Comparison of ENCODE assay signal across 8 cellular contexts in the genomic region with DNA sequence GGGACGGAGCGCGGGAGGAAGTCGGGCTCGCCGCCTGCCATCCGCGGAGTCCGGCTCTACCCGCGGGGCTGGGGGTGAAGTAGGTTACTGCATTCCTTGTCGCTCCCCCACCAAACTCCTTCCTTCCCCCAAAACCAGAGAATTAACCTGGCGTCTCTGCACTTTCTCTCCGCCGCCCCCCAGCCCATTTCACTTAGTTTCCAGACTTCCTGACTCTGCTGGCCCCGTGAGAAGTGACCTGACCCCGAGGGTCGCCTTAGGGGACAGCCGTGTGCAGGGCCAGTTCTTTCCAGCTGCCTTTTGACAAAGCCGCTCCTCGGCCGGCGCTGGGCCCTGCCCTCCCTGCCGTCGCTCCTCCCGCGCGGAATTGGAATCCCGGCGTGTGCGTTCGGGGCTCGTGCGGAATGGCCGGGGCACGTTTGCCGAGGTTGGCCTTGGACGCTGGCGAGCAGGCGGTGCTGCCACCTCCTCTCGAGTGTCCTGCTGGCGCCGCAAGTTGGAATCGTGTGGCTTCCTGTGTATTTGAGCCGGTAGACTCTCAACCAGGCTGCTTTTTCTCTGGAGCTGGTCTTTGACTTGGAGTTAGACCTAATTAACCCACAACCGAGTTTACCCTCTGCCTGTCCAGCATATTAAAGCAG. TPM values are rescaled to one million over a fixed set of nuclear protein-coding genes. Genes with fewer than 3 reads are reported as not detected.
DNase-seq lines count a peak whose midpoint lies in the region; ATAC-seq, FAIRE-seq and TF ChIP-seq lines count a peak whose summit lies in the region.

No MANE protein-coding gene starts in this region.

- TF ChIP-seq CTCF in fibroblast of mammary gland (conservative IDR thresholded peaks at IDR 0.05; ENCODE audit: control insufficient read depth, insufficient read depth, low read depth, low read length): no peak
- TF ChIP-seq CTCF in uterus (IDR thresholded peaks at IDR 0.05): no peak

- no peaks in the 10 kb centered on the region for H3K9me3 Mint-ChIP-seq in naive thymus-derived CD4-positive, alpha-beta T cell

- H3K27ac Mint-ChIP-seq in naive thymus-derived CD4-positive, alpha-beta T cell: peak overlapping the region in 7 of 9 donors; percentile 28 to 84 (median 39)

- TF ChIP-seq POLR2A in H54 (IDR thresholded peaks at IDR 0.05; ENCODE audit: low read depth, low read length) (0 out of 2 replicates have a peak, but pooled peaks have one; percentile 22), uterus (IDR thresholded peaks at IDR 0.05) (no peak)

- DNase-seq in NCI-H1694 treated with DMSO at 0.1 percent for 48 hours (lab: John Stamatoyannopoulos, UW) (peak; percentile 69), NCI-H1694 (lab: John Stamatoyannopoulos, UW) (no peak), H54 (ENCODE audit: insufficient read length, low spot score) (peak; percentile 12), NCI-H2029 (lab: John Stamatoyannopoulos, UW) (peak; percentile 87), fibroblast of mammary gland (ENCODE audit: low read depth) (peak; percentile 38), uterus (peak; percentile 26 to 41)
- peak; percentile 66 for DNase-seq in activated CD8-positive, alpha-beta memory T cell treated with anti-CD3 and anti-CD28 coated beads, Interleukin-2, amount 50 U/mL, for 48 hours
- DNase-seq in naive thymus-derived CD4-positive, alpha-beta T cell: peak in 4 of 9 donors; percentile 5 to 39 (median 14)

- peaks cover 45 to 62% (median 50%) of the 10 kb centered on the region in 5 donors for H3K27me3 Mint-ChIP-seq in naive thymus-derived CD4-positive, alpha-beta T cell

- H3K36me3 ChIP-seq in naive thymus-derived CD4-positive, alpha-beta T cell (ENCODE audit: control insufficient read depth in 2 of 3, insufficient read depth in 3 of 3, low read length in 3 of 3): no peaks in the 10 kb centered on the region
- H3K36me3 ChIP-seq in uterus: no peaks in the 10 kb centered on the region

- peaks cover 8 to 10% of the 10 kb centered on the region in 2 donors for H3K4me1 ChIP-seq in naive thymus-derived CD4-positive, alpha-beta T cell (ENCODE audit: control insufficient read depth in 2 of 2, insufficient read depth in 2 of 2, low read length in 2 of 2)
- H3K4me1 ChIP-seq in uterus: peaks cover 0 to 5% of the 10 kb centered on the region in 2 donors

- peak overlapping the region; percentile 87 to 96 (median 91) for H3K4me3 Mint-ChIP-seq in naive thymus-derived CD4-positive, alpha-beta T cell

- CTCF ChIA-PET in naive thymus-derived CD4-positive, alpha-beta T cell (lab: Charles Lee): interaction anchor here (2.3 kb wide), 1 partner anchor 72 kb away, joined by 7 read pairs; no protein-coding TSS in a partner anchor

- H3K4me3 ChIP-seq in fibroblast of mammary gland (ENCODE audit: control insufficient read depth, low read depth, low read length) (peak overlapping the region; percentile 84), uterus (peak overlapping the region; percentile 71 to 85)
- H3K4me3 ChIP-seq in naive thymus-derived CD4-positive, alpha-beta T cell (ENCODE audit: low read length): peak overlapping the region; percentile 63

- intact Hi-C loops in naive thymus-derived CD4-positive, alpha-beta T cell (cut with micrococcal nuclease): loop anchor here (5.0 to 10.0 kb wide), 4 partner anchors 1231 to 1862 kb away; partner anchors contain the start of genes ASF1A (in 1 of the 2), MAN1A1 (in 1 of the 2), MCM9 (in 1 of the 2) and TSPYL4 (in 1 of the 2)
- intact Hi-C loops in uterus (cut with DNase I; ENCODE audit: low total_unique reads): no loop called here

- peak; percentile 5 for ATAC-seq in naive thymus-derived CD4-positive, alpha-beta T cell

- no peaks in the 10 kb centered on the region for H3K27me3 ChIP-seq in naive thymus-derived CD4-positive, alpha-beta T cell (ENCODE audit: control insufficient read depth in 2 of 2, insufficient read depth in 2 of 2, low read length in 2 of 2)
- H3K27me3 ChIP-seq in uterus: no peaks in the 10 kb centered on the region

- no peaks in the 10 kb centered on the region for H3K9me3 ChIP-seq in naive thymus-derived CD4-positive, alpha-beta T cell (ENCODE audit: control insufficient read depth in 2 of 3, low read length in 3 of 3)
- H3K9me3 ChIP-seq in uterus: no peaks in the 10 kb centered on the region

- POLR2A ChIA-PET in naive thymus-derived CD4-positive, alpha-beta T cell (lab: Charles Lee): interaction anchor here (1.5 kb wide), 1 partner anchor 65 kb away, joined by 5 read pairs; no protein-coding TSS in a partner anchor

- peaks cover 15 to 18% (median 16%) of the 10 kb centered on the region in 7 donors for H3K4me1 Mint-ChIP-seq in naive thymus-derived CD4-positive, alpha-beta T cell

- no peak overlapping the region for H3K27ac ChIP-seq in naive thymus-derived CD4-positive, alpha-beta T cell (ENCODE audit: low read depth, low read length)
- H3K27ac ChIP-seq in uterus: peak overlapping the region; percentile 80 to 84

- peaks cover 0 to 2% (median 0%) of the 10 kb centered on the region in 5 donors for H3K36me3 Mint-ChIP-seq in naive thymus-derived CD4-positive, alpha-beta T cell

- FAIRE-seq in H54 (lab: Jason Lieb, UNC): no peak

RNA-seq across cellular contexts. Expression of gene DCBLD1, which starts 0.7 kb away (rescaled TPM):
- total RNA-seq in naive thymus-derived CD4-positive, alpha-beta T cell: 1 to 10 TPM; 1.5 to 7.6 (median 5.6) TPM
- polyA plus RNA-seq in naive thymus-derived CD4-positive, alpha-beta T cell: 1 to 10 TPM; 1.2 to 2.1 TPM
- 10 to 100 TPM in 1 of 4 donors, 1 to 10 TPM in 3; 2.4 to 15.5 (median 4.5) TPM for total RNA-seq in uterus

RNA-seq across cellular contexts. Expression of gene ROS1, which starts 57.4 kb away (rescaled TPM):
- not detected for total RNA-seq in naive thymus-derived CD4-positive, alpha-beta T cell
- not detected for polyA plus RNA-seq in naive thymus-derived CD4-positive, alpha-beta T cell
- 1 to 10 TPM in 1 of 4 donors, not detected in 3; 2.0 TPM for total RNA-seq in uterus
